In genomic region chr15:75025102-75025501, GRCh38 we compare ENCODE assay signal across 2 cellular contexts.
TF ChIP-seq lines count a peak whose summit lies in the region.

No MANE protein-coding gene starts in this region.

TF ChIP-seq in IMR-90, 13 proteins besides CTCF, POLR2A, EP300 and RAD21 (continued from another document):
- no peak for TF ChIP-seq USF2 (IDR thresholded peaks at IDR 0.05; ENCODE audit: low read depth, low read length)
- TF ChIP-seq ELK1 (IDR thresholded peaks at IDR 0.05; ENCODE audit: borderline replicate concordance, low read depth, low read length) = no peak
- no peak for TF ChIP-seq CHD1 (IDR thresholded peaks at IDR 0.05; ENCODE audit: low read depth, low read length)
- TF ChIP-seq BHLHE40 (IDR thresholded peaks at IDR 0.05; ENCODE audit: low read depth, low read length) = no peak
- no peak for TF ChIP-seq MAZ (IDR thresholded peaks at IDR 0.05; ENCODE audit: borderline replicate concordance, low read depth, low read length)

TF ChIP-seq in WTC11, 78 proteins besides CTCF, POLR2A, EP300 and RAD21 (continued from another document):
- TF ChIP-seq ZNF532 (CRISPR knock-in tag; IDR thresholded peaks at IDR 0.05; ENCODE audit: borderline replicate concordance) (no peak), ZBTB43 (CRISPR knock-in tag; IDR thresholded peaks at IDR 0.05) (no peak), FOXK1 (CRISPR knock-in tag; IDR thresholded peaks at IDR 0.05) (no peak), HMGXB4 (CRISPR knock-in tag; IDR thresholded peaks at IDR 0.05) (no peak), ELF4 (CRISPR knock-in tag; IDR thresholded peaks at IDR 0.05; ENCODE audit: low read depth) (no peak), SOX15 (CRISPR knock-in tag; IDR thresholded peaks at IDR 0.05) (no peak), FOXJ3 (CRISPR knock-in tag; IDR thresholded peaks at IDR 0.05; ENCODE audit: borderline replicate concordance) (no peak), FOXP4 (CRISPR knock-in tag; IDR thresholded peaks at IDR 0.05) (no peak), ZNF281 (CRISPR knock-in tag; IDR thresholded peaks at IDR 0.05) (no peak), ARID4B (CRISPR knock-in tag; IDR thresholded peaks at IDR 0.05; ENCODE audit: borderline replicate concordance) (no peak), CBFB (CRISPR knock-in tag; IDR thresholded peaks at IDR 0.05; ENCODE audit: low read depth) (no peak), SP1 (CRISPR knock-in tag; conservative IDR thresholded peaks at IDR 0.05) (no peak), HMGA2 (CRISPR knock-in tag; IDR thresholded peaks at IDR 0.05) (no peak), TP53 (CRISPR knock-in tag; IDR thresholded peaks at IDR 0.05) (no peak)
TF ChIP-seq in WTC11: peak in this region for 0.
